In the genomic region with DNA sequence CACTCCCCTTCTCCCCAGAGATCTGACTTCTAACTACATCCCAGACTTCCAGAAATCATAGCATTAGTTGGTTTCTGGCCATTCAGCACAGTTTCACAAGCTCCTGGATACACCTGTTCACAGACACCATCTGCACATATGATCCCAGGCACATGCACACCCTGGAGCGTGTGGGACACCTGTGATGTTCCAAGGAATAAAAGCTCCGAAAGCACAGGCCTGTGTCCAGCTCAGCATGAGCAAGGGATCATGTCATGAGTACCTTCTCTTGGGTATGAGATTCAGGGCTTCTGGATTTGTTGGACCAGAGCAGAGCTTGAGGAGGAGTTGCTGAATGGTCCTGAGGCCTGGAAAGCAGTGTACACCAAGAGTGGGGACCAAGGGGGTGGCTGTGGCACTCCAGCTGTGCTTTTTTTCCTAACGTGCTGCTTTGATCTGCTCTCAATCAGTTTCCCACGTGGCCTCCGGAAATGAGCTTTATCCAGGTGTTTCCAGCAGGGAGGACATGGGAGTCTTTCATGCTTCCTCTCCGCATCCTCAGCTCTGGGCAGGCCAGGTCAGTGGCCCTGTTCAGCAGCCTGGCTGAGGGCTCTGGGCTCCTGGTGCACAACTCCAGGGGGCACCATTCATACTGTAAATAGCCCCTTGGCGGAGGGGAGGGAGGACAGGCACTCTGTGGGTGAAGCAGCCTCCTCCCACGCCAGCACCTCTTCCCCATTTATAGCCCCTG, we compare ENCODE assay signal across 14 cellular contexts. TPM values are rescaled to one million over a fixed set of nuclear protein-coding genes. Genes with fewer than 3 reads are reported as not detected.
A peak's percentile ranks its signal among the peaks of the same experiment; 100 is the strongest.
DNase-seq lines count a peak whose midpoint lies in the region; ATAC-seq, FAIRE-seq and TF ChIP-seq lines count a peak whose summit lies in the region.
"Had no signal": no experiment of that assay in that cellular context is flagged by ENCODE, and none has a peak within 500 bp of the region (broad histone marks: within the 10 kb centered on the region; RNA-seq: fewer than 3 reads in every experiment).

No MANE protein-coding gene starts in this region.

- intact Hi-C loops in esophagus muscularis mucosa (cut with DNase I): no loop called here
- intact Hi-C loops in kidney (cut with DNase I): no loop called here

- H3K27me3 Mint-ChIP-seq in nephron progenitor cell (ENCODE audit: low read depth, poor library complexity): peaks cover 42% of the 10 kb centered on the region

- no peak for TF ChIP-seq POLR2A in esophagus muscularis mucosa (IDR thresholded peaks at IDR 0.05; ENCODE audit: low read depth)

- no peak for TF ChIP-seq CTCF in DND-41 (IDR thresholded peaks at IDR 0.05; ENCODE audit: borderline replicate concordance, extremely low read depth, low read length, poor library complexity, severe bottlenecking)
- no peak for TF ChIP-seq CTCF in esophagus muscularis mucosa (IDR thresholded peaks at IDR 0.05)
- TF ChIP-seq CTCF in nephron progenitor cell (IDR thresholded peaks at IDR 0.05): no peak
- TF ChIP-seq CTCF in kidney (IDR thresholded peaks at IDR 0.05; ENCODE audit: borderline replicate concordance, extremely low read depth, insufficient read depth): no peak

- H3K27me3 ChIP-seq in DND-41 (ENCODE audit: insufficient read depth, low read length, poor library complexity): no peaks in the 10 kb centered on the region
- no peaks in the 10 kb centered on the region for H3K27me3 ChIP-seq in esophagus muscularis mucosa
- H3K27me3 ChIP-seq in small intestine (ENCODE audit: control insufficient read depth in 2 of 2, insufficient read depth in 2 of 2, low read length in 2 of 2): peaks cover 3 to 12% of the 10 kb centered on the region in 2 donors

- H3K4me1 ChIP-seq in DND-41 (ENCODE audit: insufficient read depth, low read length): no peaks in the 10 kb centered on the region
- peaks cover 88 to 95% (median 90%) of the 10 kb centered on the region in 4 donors for H3K4me1 ChIP-seq in esophagus muscularis mucosa
- H3K4me1 ChIP-seq in kidney (ENCODE audit: control insufficient read depth in 1 of 2, insufficient read depth in 1 of 2, low read depth in 1 of 2, low read length in 2 of 2): peaks cover 12 to 34% of the 10 kb centered on the region in 2 donors
- peaks cover 0 to 7% of the 10 kb centered on the region in 2 donors for H3K4me1 ChIP-seq in small intestine (ENCODE audit: control insufficient read depth in 2 of 2, insufficient read depth in 1 of 2, low read depth in 1 of 2, low read length in 1 of 2)

- peaks cover 65% of the 10 kb centered on the region for H3K4me1 Mint-ChIP-seq in nephron progenitor cell

- no peak for FAIRE-seq in kidney (lab: Jason Lieb, UNC)
- FAIRE-seq in small intestine (lab: Jason Lieb, UNC): no peak
- FAIRE-seq: frontal cortex had no signal

- WGBS in esophagus muscularis mucosa: 55% methylated on average over 6 of the region's 8 CpGs
- WGBS in small intestine, 3 donors: 69 to 83% (median 71%) methylated on average over 8 of the region's 8 CpGs

- H3K36me3 Mint-ChIP-seq in nephron progenitor cell (ENCODE audit: low read depth): no peaks in the 10 kb centered on the region
- H3K36me3 Mint-ChIP-seq: activated naive CD4-positive, alpha-beta T cell treated with anti-CD3 and anti-CD28 coated beads, Interleukin-2, amount 10 ng/mL, durations not matched to agents 7 days and 5 days; mesothelial cell of epicardium had no signal

- no peaks in the 10 kb centered on the region for H3K9me3 Mint-ChIP-seq in nephron progenitor cell
- H3K9me3 Mint-ChIP-seq: activated CD4-positive, alpha-beta T cell treated with anti-CD3 and anti-CD28 coated beads, Interleukin-2, amount 10 ng/mL, durations not matched to agents 7 days and 5 days; activated naive CD4-positive, alpha-beta T cell treated with anti-CD3 and anti-CD28 coated beads, Interleukin-2, amount 10 ng/mL, durations not matched to agents 7 days and 5 days; mesothelial cell of epicardium had no signal

- H4K20me1 ChIP-seq in DND-41 (ENCODE audit: insufficient read depth, low read length): no peaks in the 10 kb centered on the region

- no peak overlapping the region for H3K4me2 ChIP-seq in DND-41 (ENCODE audit: insufficient read depth, low read length)

- ATAC-seq in DND-41 (ENCODE audit: insufficient read depth, low read depth): 0 out of 3 replicates have a peak, but pooled peaks have one; percentile 15

- H3K27ac Mint-ChIP-seq in nephron progenitor cell: no peak overlapping the region
- H3K27ac Mint-ChIP-seq: activated CD4-positive, alpha-beta T cell treated with anti-CD3 and anti-CD28 coated beads, Interleukin-2, amount 10 ng/mL, durations not matched to agents 7 days and 5 days; activated naive CD4-positive, alpha-beta T cell treated with anti-CD3 and anti-CD28 coated beads, Interleukin-2, amount 10 ng/mL, durations not matched to agents 7 days and 5 days; mesothelial cell of epicardium had no signal

- peak overlapping the region; percentile 76 for H3K4me3 Mint-ChIP-seq in nephron progenitor cell
- H3K4me3 Mint-ChIP-seq: activated CD4-positive, alpha-beta T cell treated with anti-CD3 and anti-CD28 coated beads, Interleukin-2, amount 10 ng/mL, durations not matched to agents 7 days and 5 days; activated naive CD4-positive, alpha-beta T cell treated with anti-CD3 and anti-CD28 coated beads, Interleukin-2, amount 10 ng/mL, durations not matched to agents 7 days and 5 days had no signal

- H3K9me3 ChIP-seq in DND-41 (ENCODE audit: insufficient read depth, low read length, severe bottlenecking): no peaks in the 10 kb centered on the region
- no peaks in the 10 kb centered on the region for H3K9me3 ChIP-seq in esophagus muscularis mucosa
- H3K9me3 ChIP-seq in kidney (ENCODE audit: control insufficient read depth in 1 of 2, low read length in 2 of 2): no peaks in the 10 kb centered on the region
- no peaks in the 10 kb centered on the region for H3K9me3 ChIP-seq in small intestine (ENCODE audit: control insufficient read depth, low read depth)

- H3K4me3 ChIP-seq in DND-41 (ENCODE audit: low read depth in 1 of 2, low read length in 2 of 2): no peak overlapping the region
- peak overlapping the region in 3 of 4 donors; percentile 62 to 70 (median 65) for H3K4me3 ChIP-seq in esophagus muscularis mucosa
- H3K4me3 ChIP-seq in kidney (ENCODE audit: low read length in 2 of 2): no peak overlapping the region
- H3K4me3 ChIP-seq in small intestine (ENCODE audit: low read depth in 1 of 2, low read length in 2 of 2): no peak overlapping the region

- DNase-seq in DND-41: no peak
- DNase-seq in NCI-H69 (lab: John Stamatoyannopoulos, UW): peak; percentile 56
- DNase-seq in esophagus muscularis mucosa (ENCODE audit: extremely low spot score): peak; percentile 81
- DNase-seq in nephron progenitor cell: no peak
- DNase-seq in NCI-H226: no peak
- DNase-seq in kidney: no peak
- DNase-seq in small intestine: no peak
- DNase-seq in pons (ENCODE audit: low spot score): no peak
- DNase-seq: activated CD4-positive, alpha-beta T cell treated with anti-CD3 and anti-CD28 coated beads, Interleukin-2, amount 10 ng/mL, durations not matched to agents 7 days and 5 days; activated naive CD4-positive, alpha-beta T cell treated with anti-CD3 and anti-CD28 coated beads, Interleukin-2, amount 10 ng/mL, durations not matched to agents 7 days and 5 days; NCI-H1105 treated with DMSO at 0.1 percent for 48 hours; stimulated activated CD4-positive, alpha-beta T cell treated with anti-CD3 and anti-CD28 coated beads, Interleukin-12 subunit alpha, Interleukin-12 subunit beta, amount 100 ng/mL, for 4 hours had no signal

- no peak overlapping the region for H3K9ac ChIP-seq in DND-41 (ENCODE audit: low read depth, low read length)
- H3K9ac ChIP-seq in kidney (ENCODE audit: low read length in 2 of 2): no peak overlapping the region

- no peaks in the 10 kb centered on the region for H3K79me2 ChIP-seq in DND-41 (ENCODE audit: insufficient read depth, low read length)

- TF ChIP-seq EP300 in esophagus muscularis mucosa (IDR thresholded peaks at IDR 0.05): no peak

- no peak overlapping the region for H3K27ac ChIP-seq in DND-41 (ENCODE audit: low read length)
- peak overlapping the region; percentile 82 to 89 (median 85) for H3K27ac ChIP-seq in esophagus muscularis mucosa (replicated peaks in 1 of 4)
- no peak overlapping the region for H3K27ac ChIP-seq in kidney (ENCODE audit: low read depth in 2 of 2, low read length in 2 of 2)
- peak overlapping the region in 1 of 2 donors; percentile 28 for H3K27ac ChIP-seq in small intestine (ENCODE audit: low read depth in 1 of 2, low read length in 1 of 2)

- no peak overlapping the region for H2AFZ ChIP-seq in DND-41 (ENCODE audit: low read depth, low read length)

- H3K36me3 ChIP-seq in DND-41 (ENCODE audit: insufficient read depth, low read length) (no peaks in the 10 kb centered on the region), esophagus muscularis mucosa (no peaks in the 10 kb centered on the region), kidney (ENCODE audit: control insufficient read depth in 1 of 2, insufficient read depth in 2 of 2, low read length in 2 of 2) (no peaks in the 10 kb centered on the region), small intestine (ENCODE audit: control insufficient read depth in 2 of 2, insufficient read depth in 2 of 2, low read length in 2 of 2) (no peaks in the 10 kb centered on the region)

RNA-seq across cellular contexts. Expression of a gene that starts 1.8 kb away (rescaled TPM):
- total RNA-seq in esophagus muscularis mucosa (10 to 100 TPM; 17.4 to 40.7 (median 18.5) TPM), kidney (19.8 TPM)
- polyA plus RNA-seq in kidney (ENCODE audit: insufficient read depth, low read depth, low replicate concordance) (11.3 TPM), small intestine (1 to 10 TPM in 2 of 3 donors, under 1 TPM in 1; 0.67 to 5.0 (median 1.9) TPM)

Comparison
In these comparisons a context has a peak if more than half of its experiments do, and no peak if none do; other contexts are left out.
1. DNase-seq: peak in NCI-H69 (single experiment) and esophagus muscularis mucosa (single experiment); none in DND-41 (single experiment), nephron progenitor cell (single experiment), NCI-H226 (single experiment), kidney (single experiment), small intestine (single experiment) and pons (single experiment).
2. H3K27ac ChIP-seq: peak in esophagus muscularis mucosa (4 of 4); none in DND-41 (single experiment) and kidney (0 of 2).
3. H3K4me3 ChIP-seq: peak in esophagus muscularis mucosa (3 of 4); none in DND-41 (0 of 2), kidney (0 of 2) and small intestine (0 of 2).